ENCODE assay signal across 9 cellular contexts in genomic region chr19:45615795-45616708, GRCh38. TPM values are rescaled to one million over a fixed set of nuclear protein-coding genes. Genes with fewer than 3 reads are reported as not detected.
DNase-seq lines count a peak whose midpoint lies in the region; ATAC-seq and TF ChIP-seq lines count a peak whose summit lies in the region.
"Had no signal": no experiment of that assay in that cellular context is flagged by ENCODE, and none has a peak within 500 bp of the region (broad histone marks: within the 10 kb centered on the region; RNA-seq: fewer than 3 reads in every experiment).

No MANE protein-coding gene starts in this region.

- H3K36me3 ChIP-seq in KMS-11 (ENCODE audit: insufficient read depth) (no peaks in the 10 kb centered on the region), heart left ventricle (peaks cover 0 to 75% (median 64%) of the 10 kb centered on the region in 9 donors)

- H3K27me3 ChIP-seq in KMS-11 (ENCODE audit: insufficient read depth, low read depth), result no peaks in the 10 kb centered on the region
- H3K27me3 ChIP-seq in heart left ventricle, result no peaks in the 10 kb centered on the region

- DNase-seq in ELR (ENCODE audit: low read depth), result peak; percentile 93
- DNase-seq in SKM-1 (lab: John Stamatoyannopoulos, UW; ENCODE audit: unreplicated experiment), result peak; percentile 29
- peak; percentile 77 for DNase-seq in activated naive CD4-positive, alpha-beta T cell treated with anti-CD3 and anti-CD28 coated beads, Interleukin-2, amount 10 ng/mL, durations not matched to agents 7 days and 5 days
- peak; percentile 79 to 88 (median 83) for DNase-seq in heart left ventricle
- DNase-seq in retinal pigment epithelial cell (ENCODE audit: low read depth), result peak; percentile 48

- no peak overlapping the region; the same call in 1 of the 2 replicates for H2AFZ ChIP-seq in KMS-11 (ENCODE audit: low read depth)

- no peaks in the 10 kb centered on the region for H3K9me3 ChIP-seq in heart left ventricle

- H3K36me3 Mint-ChIP-seq in activated naive CD4-positive, alpha-beta T cell treated with anti-CD3 and anti-CD28 coated beads, Interleukin-2, amount 10 ng/mL, durations not matched to agents 7 days and 5 days, result peaks cover 52% of the 10 kb centered on the region

- H3K4me1 ChIP-seq in KMS-11 (ENCODE audit: low read depth, poor library complexity, severe bottlenecking) (peaks cover 30% of the 10 kb centered on the region), heart left ventricle (peaks cover 0 to 26% (median 4%) of the 10 kb centered on the region in 12 donors)

- H4K20me1 ChIP-seq in KMS-11 (ENCODE audit: insufficient read depth), result no peaks in the 10 kb centered on the region

- H3K27me3 Mint-ChIP-seq in activated naive CD4-positive, alpha-beta T cell treated with anti-CD3 and anti-CD28 coated beads, Interleukin-2, amount 10 ng/mL, durations not matched to agents 7 days and 5 days, result no peaks in the 10 kb centered on the region

- peak overlapping the region; percentile 1 for H3K27ac Mint-ChIP-seq in activated naive CD4-positive, alpha-beta T cell treated with anti-CD3 and anti-CD28 coated beads, Interleukin-2, amount 10 ng/mL, durations not matched to agents 7 days and 5 days

- H3K4me3 Mint-ChIP-seq in activated naive CD4-positive, alpha-beta T cell treated with anti-CD3 and anti-CD28 coated beads, Interleukin-2, amount 10 ng/mL, durations not matched to agents 7 days and 5 days, result no peak overlapping the region

- no peak overlapping the region for H3K9ac ChIP-seq in KMS-11

- H3K4me1 Mint-ChIP-seq in activated naive CD4-positive, alpha-beta T cell treated with anti-CD3 and anti-CD28 coated beads, Interleukin-2, amount 10 ng/mL, durations not matched to agents 7 days and 5 days, result peaks cover 19% of the 10 kb centered on the region

- H3K27ac ChIP-seq in KMS-11, result no peak overlapping the region
- H3K27ac ChIP-seq in heart left ventricle, result peak overlapping the region in 9 of 12 donors; percentile 2 to 64 (median 26)

- no peak for TF ChIP-seq CTCF in KMS-11 (conservative IDR thresholded peaks at IDR 0.05; ENCODE audit: low read depth, low read length)
- no peak for TF ChIP-seq CTCF in heart left ventricle (IDR thresholded peaks at IDR 0.05)
- TF ChIP-seq CTCF in retinal pigment epithelial cell (conservative IDR thresholded peaks at IDR 0.05; ENCODE audit: low read depth, low read length), result no peak

- ATAC-seq in heart left ventricle (peak; percentile 84 to 96 (median 96)), GM21737 (IDR thresholded peaks at IDR 0.05; ENCODE audit: unreplicated experiment) (no peak), HG03521 (IDR thresholded peaks at IDR 0.05; ENCODE audit: unreplicated experiment) (no peak)

- no peaks in the 10 kb centered on the region for H3K79me2 ChIP-seq in KMS-11 (ENCODE audit: insufficient read depth, low read depth)

- CTCF ChIA-PET in activated naive CD4-positive, alpha-beta T cell treated with anti-CD3 and anti-CD28 coated beads, Interleukin-2, amount 10 ng/mL, durations not matched to agents 7 days and 5 days (lab: Charles Lee), result interaction anchor here (1.1 to 1.6 kb wide), 2 partner anchors 13 to 26 kb away, joined by 3 to 4 read pairs; no protein-coding TSS in a partner anchor

- WGBS in heart left ventricle, 4 donors, result 42 to 57% (median 47%) methylated on average over 22 to 37 of the region's 37 CpGs

- TF ChIP-seq POLR2A in heart left ventricle (IDR thresholded peaks at IDR 0.05), result no peak

- H3K4me3 ChIP-seq in KMS-11 (IDR thresholded peaks at IDR 0.05; ENCODE audit: insufficient read depth, low read depth, low read length), result no peak overlapping the region
- peak overlapping the region in 7 of 12 donors; percentile 17 to 33 (median 24) for H3K4me3 ChIP-seq in heart left ventricle
- no peak overlapping the region for H3K4me3 ChIP-seq in retinal pigment epithelial cell (ENCODE audit: low read length)

- H3K4me2 ChIP-seq in KMS-11, result 0 out of 2 replicates have a peak overlapping the region, but pooled peaks have one; percentile 27

- H3K9me3 Mint-ChIP-seq in activated naive CD4-positive, alpha-beta T cell treated with anti-CD3 and anti-CD28 coated beads, Interleukin-2, amount 10 ng/mL, durations not matched to agents 7 days and 5 days, result no peaks in the 10 kb centered on the region

- intact Hi-C loops in heart left ventricle (cut with DNase I), result loop anchor here in 1 of 10 donors (2.0 kb wide), 1 partner anchor 25 kb away; no protein-coding TSS in a partner anchor

RNA-seq across cellular contexts. Expression of gene GPR4, which starts 14.0 kb away (rescaled TPM):
- 10 to 100 TPM in 3 of 9 donors, 1 to 10 TPM in 6; 2.7 to 36.0 (median 4.3) TPM for total RNA-seq in heart left ventricle
- 1 to 10 TPM; 5.1 to 6.9 TPM for polyA plus RNA-seq in heart left ventricle
- total RNA-seq: T-helper 1 cell treated with Interleukin-12 subunit alpha and Interleukin-12 subunit beta and Interleukin-4 antibody, amounts not matched to agents 30 ng/mL and 1 ng/mL, for 36 hours had no signal

RNA-seq across cellular contexts. Expression of gene EML2, which starts 23.1 kb away (rescaled TPM):
- total RNA-seq in heart left ventricle, result 10 to 100 TPM; 22.4 to 50.2 (median 44.1) TPM
- polyA plus RNA-seq in heart left ventricle, result 10 to 100 TPM; 19.0 to 23.2 TPM

RNA-seq across cellular contexts. Expression of gene OPA3, which starts 31.4 kb away (rescaled TPM):
- total RNA-seq in heart left ventricle, result 10 to 100 TPM; 21.3 to 30.4 (median 22.5) TPM
- 10 to 100 TPM; 13.1 to 22.3 TPM for polyA plus RNA-seq in heart left ventricle

RNA-seq across cellular contexts. Expression of gene GIPR, which starts 52.0 kb away (rescaled TPM):
- total RNA-seq in heart left ventricle, result 1 to 10 TPM in 7 of 9 donors, under 1 TPM in 2; 0.64 to 7.1 (median 4.8) TPM
- polyA plus RNA-seq in heart left ventricle, result 1 to 10 TPM; 1.9 to 8.1 TPM

Comparison
In these comparisons a context has a peak if more than half of its experiments do, and no peak if none do; other contexts are left out.
1. DNase-seq: peak in every context shown above with its lines; median percentile 93 in ELR; 83 in heart left ventricle; 77 in activated naive CD4-positive, alpha-beta T cell treated with anti-CD3 and anti-CD28 coated beads, Interleukin-2, amount 10 ng/mL, durations not matched to agents 7 days and 5 days; 48 in retinal pigment epithelial cell; 29 in SKM-1.
2. H3K4me3 ChIP-seq: peak in heart left ventricle (7 of 12); none in KMS-11 (single experiment) and retinal pigment epithelial cell (single experiment).
3. ATAC-seq: peak in heart left ventricle (4 of 4); none in GM21737 (single experiment) and HG03521 (single experiment).